ENCODE assay signal across 19 cellular contexts in the genomic region with DNA sequence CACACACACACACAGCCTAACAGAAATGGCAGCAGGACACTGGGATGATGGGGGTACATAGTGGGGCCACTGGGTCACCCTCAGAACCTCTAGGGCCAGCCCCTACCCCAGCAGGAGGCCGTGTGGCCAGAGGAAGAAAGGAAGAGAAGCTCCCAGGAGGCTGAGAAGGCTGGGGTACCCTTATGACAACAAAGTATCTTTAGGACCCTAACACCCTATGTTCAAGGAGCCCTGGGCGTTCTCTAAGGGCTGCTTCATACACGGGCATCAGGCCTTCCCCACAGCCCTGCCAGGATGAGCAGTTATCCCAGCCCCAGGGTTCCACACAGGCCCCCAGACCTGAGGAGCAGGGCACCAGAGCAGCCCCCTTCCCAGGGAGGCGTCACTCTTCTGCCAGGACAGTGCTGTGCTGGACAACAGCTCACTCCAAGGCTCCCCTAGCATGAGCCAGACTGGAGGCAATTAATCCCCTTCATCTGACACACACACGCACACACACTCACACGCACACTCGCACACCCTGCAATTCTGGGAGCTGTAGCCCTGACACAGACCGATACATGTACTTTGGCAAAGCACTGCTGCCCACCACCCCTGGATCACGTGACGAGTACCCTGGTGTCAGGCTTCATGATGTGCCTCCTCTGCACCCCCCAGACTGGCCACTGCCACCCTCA.
DNase-seq lines count a peak whose midpoint lies in the region; ATAC-seq, FAIRE-seq and TF ChIP-seq lines count a peak whose summit lies in the region.
"Had no signal": no experiment of that assay in that cellular context is flagged by ENCODE, and none has a peak within 500 bp of the region (broad histone marks: within the 10 kb centered on the region; RNA-seq: fewer than 3 reads in every experiment).

No MANE protein-coding gene starts in this region.

- no peak for TF ChIP-seq RAD21 in HepG2 (CRISPR knock-in tag; IDR thresholded peaks at IDR 0.05)

- in situ Hi-C loops in HepG2 (cut with HindIII; ENCODE audit: extremely low pct_ligation_motif_present, low pct_unique_long_range_greater_than_20kb), result no loop called here

- peaks cover 9% of the 10 kb centered on the region; the same call in 1 of the 2 replicates for H3K4me1 ChIP-seq in HepG2 (ENCODE audit: insufficient read depth, low read length)
- no peaks in the 10 kb centered on the region for H3K4me1 ChIP-seq in right lobe of liver
- H3K4me1 ChIP-seq: A549 had no signal

- TF ChIP-seq POLR2A in HepG2 (IDR thresholded peaks at IDR 0.05; ENCODE audit: insufficient read depth in 1 of 2, low read depth in 2 of 2, low read length in 2 of 2) (peak in 1 of 2 experiments; percentile 26; a peak in 1 of 4 replicates), right lobe of liver (IDR thresholded peaks at IDR 0.05) (no peak)

- H3K36me3 ChIP-seq in HepG2 (replicated peaks in 1 of 2; ENCODE audit: control insufficient read depth in 1 of 2, insufficient read depth in 2 of 2, low read length in 2 of 2) (peaks cover 12 to 16% of the 10 kb centered on the region in 2 experiments), right lobe of liver (peaks cover 4 to 35% (median 15%) of the 10 kb centered on the region in 4 donors)

- H4K20me1 ChIP-seq in HepG2 (ENCODE audit: insufficient read depth, low read length), result peaks cover 25% of the 10 kb centered on the region; the same call in 1 of the 2 replicates

- 80% methylated on average over 10 of the region's 10 CpGs for WGBS in HepG2 (ENCODE audit: low lambda C conversion rate)
- WGBS in right lobe of liver (ENCODE audit: insufficient coverage, low coverage, low lambda C conversion rate, missing lambda C conversion rate), result 80% methylated on average over 1 of the region's 10 CpGs

- BruUV-seq in HepG2 (replicated peaks; lab: Mats Ljungman, UMichigan), result no TSS peak

- TF ChIP-seq CTCF in HepG2 (CRISPR knock-in tag; IDR thresholded peaks at IDR 0.05) (no peak), right lobe of liver (IDR thresholded peaks at IDR 0.05) (no peak), retinal pigment epithelial cell (conservative IDR thresholded peaks at IDR 0.05; ENCODE audit: low read depth, low read length) (no peak), RWPE1 (conservative IDR thresholded peaks at IDR 0.05; ENCODE audit: low read depth) (no peak)

- H3K9me3 ChIP-seq in HepG2 (ENCODE audit: low read length) (peaks cover under 1% of the 10 kb centered on the region; the same call in 1 of the 2 replicates), right lobe of liver (no peaks in the 10 kb centered on the region)
- H3K9me3 ChIP-seq: body of pancreas had no signal

- TF ChIP-seq EP300 in HepG2 (IDR thresholded peaks at IDR 0.05; ENCODE audit: low read depth in 2 of 2, low read length in 2 of 2) (no peak), HepG2 (CRISPR knock-in tag; IDR thresholded peaks at IDR 0.05; ENCODE audit: borderline replicate concordance) (no peak)

- H3K79me2 ChIP-seq in HepG2 (ENCODE audit: insufficient read depth, low read length), result no peaks in the 10 kb centered on the region

- H3K27me3 ChIP-seq in HepG2 (ENCODE audit: control insufficient read depth in 1 of 2, insufficient read depth in 2 of 2, low read length in 2 of 2), result no peaks in the 10 kb centered on the region
- H3K27me3 ChIP-seq in right lobe of liver, result no peaks in the 10 kb centered on the region
- no peaks in the 10 kb centered on the region for H3K27me3 ChIP-seq in layer of hippocampus (ENCODE audit: control insufficient read depth, insufficient read depth, low read length)
- H3K27me3 ChIP-seq: body of pancreas had no signal

- intact Hi-C loops in HepG2 (cut with micrococcal nuclease; ENCODE audit: unreplicated experiment) (no loop called here), right lobe of liver (cut with DNase I) (no loop called here)

- H3K4me3 ChIP-seq in HepG2 (replicated peaks in 1 of 3; ENCODE audit: insufficient read depth in 1 of 3, low read depth in 2 of 3, low read length in 3 of 3) (no peak overlapping the region), right lobe of liver (no peak overlapping the region), retinal pigment epithelial cell (ENCODE audit: low read length) (no peak overlapping the region)
- H3K4me3 ChIP-seq: A549, body of pancreas, SK-N-MC had no signal

- H3K9ac ChIP-seq in HepG2 (ENCODE audit: insufficient read depth, low read depth, low read length), result no peak overlapping the region

- DNase-seq in HepG2 (ENCODE audit: low spot score), result no peak
- no peak for DNase-seq in right lobe of liver
- DNase-seq in retinal pigment epithelial cell (ENCODE audit: low read depth), result peak; percentile 49
- DNase-seq in epidermal melanocyte (ENCODE audit: insufficient read length, low spot score), result no peak
- DNase-seq in RWPE1 (ENCODE audit: low spot score), result no peak
- DNase-seq: activated CD4-positive, alpha-beta T cell treated with anti-CD3 and anti-CD28 coated beads, Interleukin-2, amount 10 ng/mL, durations not matched to agents 7 days and 5 days; activated naive CD4-positive, alpha-beta T cell treated with anti-CD3 and anti-CD28 coated beads, Interleukin-2, amount 50 U/mL, for 16 hours; activated T-cell treated with anti-CD3 and anti-CD28 coated beads for 4 hours; body of pancreas; left colon; natural killer cell; NCI-H526 treated with DMSO at 0.1 percent for 48 hours; retina; trophoblast cell had no signal

- ATAC-seq in HepG2, result peak; percentile 7
- ATAC-seq in right lobe of liver, result no peak
- no peak for ATAC-seq in GM21723 (IDR thresholded peaks at IDR 0.05; ENCODE audit: unreplicated experiment)
- no peak for ATAC-seq in GM18907 (IDR thresholded peaks at IDR 0.05; ENCODE audit: unreplicated experiment)
- ATAC-seq: A549, body of pancreas, left colon, natural killer cell had no signal

- H2AFZ ChIP-seq in HepG2 (ENCODE audit: low read length), result no peak overlapping the region

- POLR2A ChIA-PET in HepG2 (lab: Yijun Ruan, JAX), result no interaction called here
- POLR2A ChIA-PET in RWPE1 (lab: Yijun Ruan, JAX; ENCODE audit: low non-redundant PET), result no interaction called here

- H3K27ac ChIP-seq in HepG2 (ENCODE audit: extremely low read length, insufficient read depth, low read length), result no peak overlapping the region
- H3K27ac ChIP-seq in right lobe of liver, result no peak overlapping the region
- peak overlapping the region; percentile 58 for H3K27ac ChIP-seq in layer of hippocampus (ENCODE audit: low read depth, low read length)
- no peak overlapping the region for H3K27ac ChIP-seq in RWPE1
- H3K27ac ChIP-seq: A549, SK-N-MC had no signal

- no peak overlapping the region for H3K4me2 ChIP-seq in HepG2 (ENCODE audit: low read depth, low read length)
- H3K4me2 ChIP-seq: A549 had no signal

- CTCF ChIA-PET in HepG2 (lab: Yijun Ruan, JAX; ENCODE audit: low intra/inter-chr PET ratio, low total read pairs) (no interaction called here), RWPE1 (lab: Yijun Ruan, JAX) (interaction anchor here (0.6 kb wide), 1 partner anchor 1784 kb away, joined by 3 read pairs; no protein-coding TSS in a partner anchor)

- FAIRE-seq in HepG2 (lab: Jason Lieb, UNC), result no peak
- FAIRE-seq: A549 had no signal

TF ChIP-seq in HepG2, 621 proteins besides CTCF, POLR2A, EP300 and RAD21 (continues in another document):
- TF ChIP-seq PTBP1 (IDR thresholded peaks at IDR 0.05; ENCODE audit: low read depth, low read length, poor library complexity, severe bottlenecking) (peak; percentile 72), MYC (CRISPR knock-in tag; IDR thresholded peaks at IDR 0.05; ENCODE audit: borderline replicate concordance) (no peak), ZNF10 (CRISPR knock-in tag; IDR thresholded peaks at IDR 0.05; ENCODE audit: borderline replicate concordance, low read depth) (no peak), HHEX (CRISPR knock-in tag; IDR thresholded peaks at IDR 0.05) (no peak), ZC3H13 (CRISPR knock-in tag; IDR thresholded peaks at IDR 0.05) (0 out of 2 replicates have a peak, but pooled peaks have one; percentile 57), AGO2 (optimal IDR thresholded peaks at IDR 0.05; ENCODE audit: low read depth, low read length) (peak; percentile 95), TARDBP (CRISPR knock-in tag; IDR thresholded peaks at IDR 0.05) (0 out of 2 replicates have a peak, but pooled peaks have one; percentile 34)
- TF ChIP-seq, protein P1, sequence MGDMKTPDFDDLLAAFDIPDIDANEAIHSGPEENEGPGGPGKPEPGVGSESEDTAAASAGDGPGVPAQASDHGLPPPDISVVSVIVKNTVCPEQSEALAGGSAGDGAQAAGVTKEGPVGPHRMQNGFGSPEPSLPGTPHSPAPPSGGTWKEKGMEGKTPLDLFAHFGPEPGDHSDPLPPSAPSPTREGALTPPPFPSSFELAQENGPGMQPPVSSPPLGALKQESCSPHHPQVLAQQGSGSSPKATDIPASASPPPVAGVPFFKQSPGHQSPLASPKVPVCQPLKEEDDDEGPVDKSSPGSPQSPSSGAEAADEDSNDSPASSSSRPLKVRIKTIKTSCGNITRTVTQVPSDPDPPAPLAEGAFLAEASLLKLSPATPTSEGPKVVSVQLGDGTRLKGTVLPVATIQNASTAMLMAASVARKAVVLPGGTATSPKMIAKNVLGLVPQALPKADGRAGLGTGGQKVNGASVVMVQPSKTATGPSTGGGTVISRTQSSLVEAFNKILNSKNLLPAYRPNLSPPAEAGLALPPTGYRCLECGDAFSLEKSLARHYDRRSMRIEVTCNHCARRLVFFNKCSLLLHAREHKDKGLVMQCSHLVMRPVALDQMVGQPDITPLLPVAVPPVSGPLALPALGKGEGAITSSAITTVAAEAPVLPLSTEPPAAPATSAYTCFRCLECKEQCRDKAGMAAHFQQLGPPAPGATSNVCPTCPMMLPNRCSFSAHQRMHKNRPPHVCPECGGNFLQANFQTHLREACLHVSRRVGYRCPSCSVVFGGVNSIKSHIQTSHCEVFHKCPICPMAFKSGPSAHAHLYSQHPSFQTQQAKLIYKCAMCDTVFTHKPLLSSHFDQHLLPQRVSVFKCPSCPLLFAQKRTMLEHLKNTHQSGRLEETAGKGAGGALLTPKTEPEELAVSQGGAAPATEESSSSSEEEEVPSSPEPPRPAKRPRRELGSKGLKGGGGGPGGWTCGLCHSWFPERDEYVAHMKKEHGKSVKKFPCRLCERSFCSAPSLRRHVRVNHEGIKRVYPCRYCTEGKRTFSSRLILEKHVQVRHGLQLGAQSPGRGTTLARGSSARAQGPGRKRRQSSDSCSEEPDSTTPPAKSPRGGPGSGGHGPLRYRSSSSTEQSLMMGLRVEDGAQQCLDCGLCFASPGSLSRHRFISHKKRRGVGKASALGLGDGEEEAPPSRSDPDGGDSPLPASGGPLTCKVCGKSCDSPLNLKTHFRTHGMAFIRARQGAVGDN (CRISPR knock-in tag; IDR thresholded peaks at IDR 0.05), result peak; percentile 33; the same call in 1 of the 2 replicates
- TF ChIP-seq, protein P2, sequence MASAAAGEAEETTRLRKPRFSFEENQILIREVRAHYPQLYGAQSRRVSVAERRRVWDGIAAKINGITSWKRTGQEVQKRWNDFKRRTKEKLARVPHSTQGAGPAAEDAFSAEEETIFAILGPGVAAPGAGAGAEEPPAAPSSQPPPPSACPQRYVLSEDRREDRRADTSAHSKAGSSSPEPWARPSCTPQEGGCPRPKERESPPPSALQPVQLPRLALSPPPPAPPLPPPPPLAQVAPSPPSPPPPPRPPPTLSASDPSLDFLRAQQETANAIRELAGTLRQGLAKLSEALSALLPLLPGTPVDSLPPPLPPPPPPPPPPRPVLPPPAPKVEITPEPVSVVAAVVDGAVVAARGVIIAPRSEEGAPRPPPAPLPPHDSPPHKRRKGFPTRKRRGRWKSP (CRISPR knock-in tag; IDR thresholded peaks at IDR 0.05), result no peak
